17 cellular contexts compared by ENCODE assay signal in genomic region chr7:27866256-27866655, GRCh38.
"Had no signal": no experiment of that assay in that cellular context is flagged by ENCODE, and none has a peak within 500 bp of the region (broad histone marks: within the 10 kb centered on the region; RNA-seq: fewer than 3 reads in every experiment).

No MANE protein-coding gene starts in this region.

- H3K27ac Mint-ChIP-seq: naive B cell, neural progenitor cell had no signal

- DNase-seq: effector CD4-positive, alpha-beta T cell; heart left ventricle; hippocampal formation; mesendoderm; naive B cell; ovary; sigmoid colon; stimulated activated CD4-positive, alpha-beta T cell treated with anti-CD3 and anti-CD28 coated beads, Interleukin-12 subunit alpha, Interleukin-12 subunit beta, amount 100 ng/mL, for 4 hours; stimulated activated naive CD4-positive, alpha-beta T cell treated with Interleukin-2 at 50 U/mL for 16 hours; tibial artery; upper lobe of left lung; uterus had no signal

- H3K4me2 ChIP-seq: neural progenitor cell had no signal

- H3K36me3 Mint-ChIP-seq: neural progenitor cell had no signal

- H3K4me3 Mint-ChIP-seq: neural progenitor cell had no signal

- H3K27ac ChIP-seq: coronary artery, heart left ventricle, neural progenitor cell, ovary, right atrium auricular region, sigmoid colon, skin epidermis, tibial artery, upper lobe of left lung, uterus had no signal

- H2AFZ ChIP-seq: neural progenitor cell had no signal

- H3K9me3 Mint-ChIP-seq: naive B cell had no signal

- H3K27me3 ChIP-seq: heart left ventricle, neural progenitor cell, ovary, right atrium auricular region, sigmoid colon, tibial artery, upper lobe of left lung, uterus had no signal

- ATAC-seq: esophagus mucosa, heart left ventricle had no signal

- H3K9ac ChIP-seq: neural progenitor cell had no signal

- H3K27me3 Mint-ChIP-seq: naive B cell had no signal

- H3K4me1 ChIP-seq: heart left ventricle, neural progenitor cell, right atrium auricular region, sigmoid colon, upper lobe of left lung, uterus had no signal

- H3K36me3 ChIP-seq: heart left ventricle, neural progenitor cell, ovary, right atrium auricular region, tibial artery, upper lobe of left lung, uterus had no signal

- H3K4me3 ChIP-seq: coronary artery, heart left ventricle, neural progenitor cell, ovary, right atrium auricular region, sigmoid colon, skin epidermis, tibial artery, upper lobe of left lung, uterus had no signal

- H3K9me3 ChIP-seq: heart left ventricle, ovary, right atrium auricular region, sigmoid colon, tibial artery, upper lobe of left lung, uterus had no signal
